In genomic region chr12:42325326-42325775, GRCh38 we compare ENCODE assay signal across 8 cellular contexts. TPM values are rescaled to one million over a fixed set of nuclear protein-coding genes. Genes with fewer than 3 reads are reported as not detected.
DNase-seq lines count a peak whose midpoint lies in the region; ATAC-seq and TF ChIP-seq lines count a peak whose summit lies in the region.

No MANE protein-coding gene starts in this region.

- H3K4me1 ChIP-seq in iPS-18a (ENCODE audit: control insufficient read depth, low read depth, low read length), result peaks cover 15% of the 10 kb centered on the region

- peaks cover 7% of the 10 kb centered on the region for H3K36me3 ChIP-seq in iPS-18a (ENCODE audit: control insufficient read depth, low read depth, low read length)

- H3K27me3 ChIP-seq in HL-60 (ENCODE audit: insufficient read depth, poor library complexity, severe bottlenecking) (no peaks in the 10 kb centered on the region), iPS-18a (ENCODE audit: control insufficient read depth, insufficient read depth, low read length) (no peaks in the 10 kb centered on the region)

- intact Hi-C loops in activated T-helper 2 cell treated with anti-CD3 and anti-CD28 coated beads, Interferon-gamma antibody, Interleukin-2, Interleukin-4, amounts not matched to agents 10 μg/mL and 5 μg/mL and 100 μg/mL, durations not matched to agents 14 hours and 24 hours and 36 hours (cut with micrococcal nuclease), result loop anchor here (5.0 to 10.0 kb wide), 2 partner anchors 37 to 231 kb away; no protein-coding TSS in a partner anchor

- DNase-seq in HL-60 (ENCODE audit: low read depth in 1 of 2, low spot score in 1 of 2), result no peak
- DNase-seq in activated T-helper 2 cell treated with anti-CD3 and anti-CD28 coated beads, Interferon-gamma antibody, Interleukin-2, Interleukin-4, amounts not matched to agents 10 μg/mL and 5 μg/mL and 100 μg/mL, durations not matched to agents 14 hours and 24 hours and 36 hours (ENCODE audit: low spot score), result no peak
- no peak for DNase-seq in stimulated activated effector memory CD8-positive, alpha-beta T cell treated with anti-CD3 and anti-CD28 coated beads, Interleukin-12 subunit alpha, Interleukin-12 subunit beta, amount 100 ng/mL, for 72 hours (ENCODE audit: low spot score in 2 of 2)
- DNase-seq in HPDE6-E6E7 (ENCODE audit: extremely low spot score), result no peak
- no peak for DNase-seq in NCI-H510A (lab: John Stamatoyannopoulos, UW)
- DNase-seq in NCI-H345 treated with DMSO at 0.1 percent for 48 hours (lab: John Stamatoyannopoulos, UW; ENCODE audit: unreplicated experiment), result no peak
- no peak for DNase-seq in central memory CD4-positive, alpha-beta T cell

- H3K36me3 Mint-ChIP-seq in activated T-helper 2 cell treated with anti-CD3 and anti-CD28 coated beads, Interferon-gamma antibody, Interleukin-2, Interleukin-4, amounts not matched to agents 10 μg/mL and 5 μg/mL and 100 μg/mL, durations not matched to agents 14 hours and 24 hours and 36 hours (ENCODE audit: low read depth), result peaks cover 32% of the 10 kb centered on the region
- H3K36me3 Mint-ChIP-seq in stimulated activated effector memory CD8-positive, alpha-beta T cell treated with anti-CD3 and anti-CD28 coated beads, Interleukin-12 subunit alpha, Interleukin-12 subunit beta, amount 100 ng/mL, for 72 hours, result peaks cover 56% of the 10 kb centered on the region

- H3K4me1 Mint-ChIP-seq in activated T-helper 2 cell treated with anti-CD3 and anti-CD28 coated beads, Interferon-gamma antibody, Interleukin-2, Interleukin-4, amounts not matched to agents 10 μg/mL and 5 μg/mL and 100 μg/mL, durations not matched to agents 14 hours and 24 hours and 36 hours (ENCODE audit: low read depth), result peaks cover 28% of the 10 kb centered on the region
- H3K4me1 Mint-ChIP-seq in stimulated activated effector memory CD8-positive, alpha-beta T cell treated with anti-CD3 and anti-CD28 coated beads, Interleukin-12 subunit alpha, Interleukin-12 subunit beta, amount 100 ng/mL, for 72 hours, result peaks cover 36% of the 10 kb centered on the region

- no peaks in the 10 kb centered on the region for H3K27me3 Mint-ChIP-seq in activated T-helper 2 cell treated with anti-CD3 and anti-CD28 coated beads, Interferon-gamma antibody, Interleukin-2, Interleukin-4, amounts not matched to agents 10 μg/mL and 5 μg/mL and 100 μg/mL, durations not matched to agents 14 hours and 24 hours and 36 hours (ENCODE audit: low read depth)

- ATAC-seq in stimulated activated effector memory CD8-positive, alpha-beta T cell treated with anti-CD3 and anti-CD28 coated beads, Interleukin-12 subunit alpha, Interleukin-12 subunit beta, amount 100 ng/mL, for 72 hours, result no peak

- no peak for TF ChIP-seq CTCF in HL-60 (IDR thresholded peaks at IDR 0.05; ENCODE audit: insufficient read depth, low read length)

- peak overlapping the region; percentile 98 for H3K4me3 Mint-ChIP-seq in activated T-helper 2 cell treated with anti-CD3 and anti-CD28 coated beads, Interferon-gamma antibody, Interleukin-2, Interleukin-4, amounts not matched to agents 10 μg/mL and 5 μg/mL and 100 μg/mL, durations not matched to agents 14 hours and 24 hours and 36 hours (ENCODE audit: low read depth)
- peak overlapping the region; percentile 98 for H3K4me3 Mint-ChIP-seq in stimulated activated effector memory CD8-positive, alpha-beta T cell treated with anti-CD3 and anti-CD28 coated beads, Interleukin-12 subunit alpha, Interleukin-12 subunit beta, amount 100 ng/mL, for 72 hours

- no peaks in the 10 kb centered on the region for H3K9me3 Mint-ChIP-seq in activated T-helper 2 cell treated with anti-CD3 and anti-CD28 coated beads, Interferon-gamma antibody, Interleukin-2, Interleukin-4, amounts not matched to agents 10 μg/mL and 5 μg/mL and 100 μg/mL, durations not matched to agents 14 hours and 24 hours and 36 hours
- H3K9me3 Mint-ChIP-seq in stimulated activated effector memory CD8-positive, alpha-beta T cell treated with anti-CD3 and anti-CD28 coated beads, Interleukin-12 subunit alpha, Interleukin-12 subunit beta, amount 100 ng/mL, for 72 hours, result no peaks in the 10 kb centered on the region

- H3K27ac ChIP-seq in HL-60 (replicated peaks), result peak overlapping the region; percentile 82
- peak overlapping the region; percentile 50 for H3K27ac ChIP-seq in iPS-18a (ENCODE audit: low read length)

- H3K27ac Mint-ChIP-seq in activated T-helper 2 cell treated with anti-CD3 and anti-CD28 coated beads, Interferon-gamma antibody, Interleukin-2, Interleukin-4, amounts not matched to agents 10 μg/mL and 5 μg/mL and 100 μg/mL, durations not matched to agents 14 hours and 24 hours and 36 hours, result peak overlapping the region; percentile 97
- H3K27ac Mint-ChIP-seq in stimulated activated effector memory CD8-positive, alpha-beta T cell treated with anti-CD3 and anti-CD28 coated beads, Interleukin-12 subunit alpha, Interleukin-12 subunit beta, amount 100 ng/mL, for 72 hours, result peak overlapping the region; percentile 98

- H3K4me3 ChIP-seq in HL-60 (replicated peaks; ENCODE audit: insufficient read depth, low read length) (peak overlapping the region; percentile 86), iPS-18a (ENCODE audit: low read length) (peak overlapping the region; percentile 98)

- no peaks in the 10 kb centered on the region for H3K9me3 ChIP-seq in iPS-18a (ENCODE audit: control insufficient read depth, low read depth, low read length)

- H3K9ac ChIP-seq in iPS-18a (ENCODE audit: low read length), result peak overlapping the region; percentile 94

RNA-seq across cellular contexts. Expression of gene ZCRB1, which starts 0.5 kb away (rescaled TPM):
- total RNA-seq in activated T-helper 2 cell treated with anti-CD3 and anti-CD28 coated beads, Interferon-gamma antibody, Interleukin-2, Interleukin-4, amounts not matched to agents 10 μg/mL and 5 μg/mL and 100 μg/mL, durations not matched to agents 14 hours and 24 hours and 36 hours, result 58.4 and 64.8 TPM in 2 replicates

RNA-seq across cellular contexts. Expression of gene PPHLN1, which starts 0.6 kb away (rescaled TPM):
- total RNA-seq in activated T-helper 2 cell treated with anti-CD3 and anti-CD28 coated beads, Interferon-gamma antibody, Interleukin-2, Interleukin-4, amounts not matched to agents 10 μg/mL and 5 μg/mL and 100 μg/mL, durations not matched to agents 14 hours and 24 hours and 36 hours, result 91.5 and 96.4 TPM in 2 replicates
